ENCODE assay signal across 8 cellular contexts in the genomic region with DNA sequence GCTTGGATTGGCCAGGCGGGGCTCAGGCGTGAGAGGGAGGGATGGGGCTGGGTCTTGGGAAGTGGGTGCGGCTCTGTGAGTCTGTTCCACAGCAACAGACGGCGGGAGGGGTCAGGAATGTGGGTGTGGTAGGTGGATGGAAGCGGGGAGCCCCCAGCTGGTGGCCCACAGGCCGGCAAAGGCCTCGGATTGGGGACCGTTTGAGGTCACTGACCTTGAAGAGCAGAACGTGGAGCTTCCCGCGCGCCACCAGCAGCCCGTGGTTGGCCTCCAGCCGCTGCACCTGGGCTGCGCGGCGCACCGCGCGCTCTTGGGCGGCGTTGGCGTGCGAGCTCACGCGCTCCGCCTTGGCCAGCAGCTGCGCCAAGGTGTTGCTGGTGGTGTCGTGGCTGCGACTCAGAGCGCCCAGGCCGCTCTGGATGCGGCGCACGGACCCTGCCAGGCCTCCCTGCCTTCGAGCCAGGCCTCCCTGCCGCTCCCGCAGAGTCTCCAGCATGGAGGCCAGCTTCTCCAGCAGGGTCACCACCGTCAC. TPM values are rescaled to one million over a fixed set of nuclear protein-coding genes. Genes with fewer than 3 reads are reported as not detected.
DNase-seq lines count a peak whose midpoint lies in the region; ATAC-seq, FAIRE-seq and TF ChIP-seq lines count a peak whose summit lies in the region.

No MANE protein-coding gene starts in this region.

- peaks cover 30% of the 10 kb centered on the region for H3K4me1 Mint-ChIP-seq in Caco-2 (ENCODE audit: low read depth, unreplicated experiment)

- CTCF ChIA-PET in Caco-2 (lab: Charles Lee): interaction anchor here (0.7 to 2.0 kb wide), 5 partner anchors 21 to 69 kb away, joined by 3 to 13 read pairs (median 7); no protein-coding TSS in a partner anchor

- no peaks in the 10 kb centered on the region for H3K9me3 ChIP-seq in Caco-2

- peak overlapping the region; percentile 78 for H3K4me3 Mint-ChIP-seq in Caco-2 (ENCODE audit: unreplicated experiment)

- POLR2A ChIA-PET in Caco-2 (lab: Charles Lee): no interaction called here

- H3K27me3 Mint-ChIP-seq in Caco-2 (ENCODE audit: insufficient read depth, unreplicated experiment): no peaks in the 10 kb centered on the region

- TSS peak; percentile 63 for BruUV-seq in Caco-2 (replicated peaks; lab: Mats Ljungman, UMichigan)

- peaks cover 6% of the 10 kb centered on the region for H3K36me3 Mint-ChIP-seq in Caco-2 (ENCODE audit: insufficient read depth, unreplicated experiment)

- ATAC-seq in GM21390 (IDR thresholded peaks at IDR 0.05; ENCODE audit: unreplicated experiment): peak; percentile 47

- H3K36me3 ChIP-seq in Caco-2 (ENCODE audit: control insufficient read depth, insufficient read depth, low read length) (no peaks in the 10 kb centered on the region), bronchial epithelial cell (ENCODE audit: control insufficient read depth, insufficient read depth, low read length) (no peaks in the 10 kb centered on the region)

- DNase-seq in Caco-2 (peak; percentile 66 to 80), M059J (ENCODE audit: low read depth) (peak; percentile 86), bronchial epithelial cell (ENCODE audit: low read depth) (peak; percentile 83), iPS-NIHi7 (ENCODE audit: extremely low spot score) (peak; percentile 80), NK-92 (lab: John Stamatoyannopoulos, UW; ENCODE audit: unreplicated experiment) (no peak), SK-N-DZ (ENCODE audit: low spot score) (no peak)
- peak; percentile 18 to 28 for DNase-seq in stimulated activated CD4-positive, alpha-beta T cell treated with anti-CD3 and anti-CD28 coated beads, Interleukin-2, amount 100 ng/mL, for 48 hours

- no peak for FAIRE-seq in bronchial epithelial cell (lab: Jason Lieb, UNC)

- peak overlapping the region; percentile 55 for H3K4me3 ChIP-seq in Caco-2 (ENCODE audit: low read depth, low read length)
- H3K4me3 ChIP-seq in bronchial epithelial cell (ENCODE audit: low read depth, low read length): peak overlapping the region; percentile 59

- intact Hi-C loops in Caco-2 (cut with micrococcal nuclease; ENCODE audit: unreplicated experiment): no loop called here

- H3K9me3 Mint-ChIP-seq in Caco-2 (ENCODE audit: unreplicated experiment): no peaks in the 10 kb centered on the region

- H3K27me3 ChIP-seq in Caco-2 (replicated peaks; ENCODE audit: control insufficient read depth, insufficient read depth, low read length) (no peaks in the 10 kb centered on the region), bronchial epithelial cell (ENCODE audit: control insufficient read depth, insufficient read depth, low read length) (no peaks in the 10 kb centered on the region)

- peaks cover 15% of the 10 kb centered on the region; the same call in 1 of the 2 replicates for H3K4me1 ChIP-seq in Caco-2

- TF ChIP-seq CTCF in Caco-2 (IDR thresholded peaks at IDR 0.05; ENCODE audit: insufficient read depth in 1 of 2, low read depth in 1 of 2, low read length in 1 of 2, severe bottlenecking in 1 of 2, unreplicated experiment in 1 of 2) (no peak), bronchial epithelial cell (IDR thresholded peaks at IDR 0.05; ENCODE audit: insufficient read depth, low read length, severe bottlenecking) (no peak)

- peak overlapping the region; percentile 68 for H3K27ac Mint-ChIP-seq in Caco-2 (ENCODE audit: unreplicated experiment)

RNA-seq across cellular contexts. Expression of a gene that starts 0.4 kb away (rescaled TPM):
- 7.7 and 11.2 TPM in 2 replicates for total RNA-seq in Caco-2 (2022)
- total RNA-seq in M059J (2014; rRNA removed; shearing (Covaris generic)): 114 and 146 TPM in 2 replicates
- 35.0 and 41.6 TPM in 2 replicates for total RNA-seq in bronchial epithelial cell
- not detected in 2 replicates for polyA plus RNA-seq in SK-N-DZ (2014; cell fraction: cytosol; rRNA removed)
- polyA plus RNA-seq in SK-N-DZ (2014; cell fraction: nucleus; rRNA removed): not detected in 2 replicates

Comparison
In these comparisons a context has a peak if more than half of its experiments do, and no peak if none do; other contexts are left out.
1. DNase-seq: peak in Caco-2 (2 of 2), M059J (single experiment), bronchial epithelial cell (single experiment), iPS-NIHi7 (single experiment) and stimulated activated CD4-positive, alpha-beta T cell treated with anti-CD3 and anti-CD28 coated beads, Interleukin-2, amount 100 ng/mL, for 48 hours (2 of 2); none in NK-92 (single experiment) and SK-N-DZ (single experiment).